Comparison of ENCODE assay signal across 17 cellular contexts in genomic region chr1:61158592-61158991, GRCh38.
DNase-seq lines count a peak whose midpoint lies in the region; ATAC-seq and TF ChIP-seq lines count a peak whose summit lies in the region.
"Had no signal": no experiment of that assay in that cellular context is flagged by ENCODE, and none has a peak within 500 bp of the region (broad histone marks: within the 10 kb centered on the region; RNA-seq: fewer than 3 reads in every experiment).

No MANE protein-coding gene starts in this region.

- intact Hi-C loops in activated CD4-positive, alpha-beta T cell treated with anti-CD3 and anti-CD28 coated beads for 36 hours (cut with DNase I, micrococcal nuclease) = no loop called here
- intact Hi-C loops in ascending aorta (cut with DNase I) (no loop called here), sigmoid colon (cut with DNase I) (loop anchor here (10.0 kb wide), 1 partner anchor 74 kb away; the partner anchor contains the start of gene NFIA)

- H3K27ac ChIP-seq in BLaER1 treated with 17β-estradiol and CSF1 and Interleukin-3, amounts not matched to agents 10 nM and 100 nM = no peak overlapping the region
- H3K27ac ChIP-seq in ascending aorta (peak overlapping the region; percentile 72 to 81), sigmoid colon (peak overlapping the region in 3 of 4 donors; percentile 68 to 70 (median 69))
- H3K27ac ChIP-seq: A549 had no signal

- no peaks in the 10 kb centered on the region for H3K36me3 ChIP-seq in BLaER1 treated with 17β-estradiol and CSF1 and Interleukin-3, amounts not matched to agents 10 nM and 100 nM
- H3K36me3 ChIP-seq in ascending aorta (no peaks in the 10 kb centered on the region), sigmoid colon (no peaks in the 10 kb centered on the region)

- no peaks in the 10 kb centered on the region for H3K27me3 Mint-ChIP-seq in activated CD4-positive, alpha-beta T cell treated with anti-CD3 and anti-CD28 coated beads for 36 hours
- no peaks in the 10 kb centered on the region for H3K27me3 Mint-ChIP-seq in endothelial cell (ENCODE audit: unreplicated experiment)
- H3K27me3 Mint-ChIP-seq: CD4-positive, alpha-beta T cell had no signal

- no peak overlapping the region for H3K27ac Mint-ChIP-seq in activated CD4-positive, alpha-beta T cell treated with anti-CD3 and anti-CD28 coated beads for 36 hours
- H3K27ac Mint-ChIP-seq in endothelial cell (ENCODE audit: unreplicated experiment) = no peak overlapping the region
- H3K27ac Mint-ChIP-seq: CD4-positive, alpha-beta T cell had no signal

- no peaks in the 10 kb centered on the region for H3K9me3 Mint-ChIP-seq in activated CD4-positive, alpha-beta T cell treated with anti-CD3 and anti-CD28 coated beads for 36 hours (ENCODE audit: low read depth)
- no peaks in the 10 kb centered on the region for H3K9me3 Mint-ChIP-seq in endothelial cell (ENCODE audit: unreplicated experiment)
- H3K9me3 Mint-ChIP-seq: CD4-positive, alpha-beta T cell had no signal

- H3K4me1 ChIP-seq in BLaER1 treated with 17β-estradiol and CSF1 and Interleukin-3, amounts not matched to agents 10 nM and 100 nM = peaks cover 15 to 35% (median 27%) of the 10 kb centered on the region in 10 experiments
- H3K4me1 ChIP-seq in ascending aorta (peaks cover 15 to 59% of the 10 kb centered on the region in 2 donors), sigmoid colon (peaks cover 0 to 73% (median 67%) of the 10 kb centered on the region in 4 donors)

- H3K4me3 ChIP-seq in BLaER1 treated with 17β-estradiol and CSF1 and Interleukin-3, amounts not matched to agents 10 nM and 100 nM = no peak overlapping the region
- H3K4me3 ChIP-seq in ascending aorta (no peak overlapping the region), sigmoid colon (no peak overlapping the region)
- H3K4me3 ChIP-seq: A549 had no signal

- no peak for TF ChIP-seq EP300 in sigmoid colon (IDR thresholded peaks at IDR 0.05)

- H4K20me1 ChIP-seq in BLaER1 treated with 17β-estradiol and CSF1 and Interleukin-3, amounts not matched to agents 10 nM and 100 nM = peaks cover 0 to 32% (median 4%) of the 10 kb centered on the region in 11 experiments; a peak in 11 of 22 replicates

- peaks cover 23% of the 10 kb centered on the region for H3K4me1 Mint-ChIP-seq in activated CD4-positive, alpha-beta T cell treated with anti-CD3 and anti-CD28 coated beads for 36 hours
- peaks cover 8% of the 10 kb centered on the region for H3K4me1 Mint-ChIP-seq in endothelial cell (ENCODE audit: unreplicated experiment)

- TF ChIP-seq CTCF in ascending aorta (IDR thresholded peaks at IDR 0.05) = no peak
- TF ChIP-seq CTCF in sigmoid colon (IDR thresholded peaks at IDR 0.05) = no peak
- no peak for TF ChIP-seq CTCF in endothelial cell (IDR thresholded peaks at IDR 0.05; ENCODE audit: unreplicated experiment)

- ATAC-seq in activated CD4-positive, alpha-beta T cell treated with anti-CD3 and anti-CD28 coated beads for 36 hours = peak; percentile 21
- ATAC-seq: A549, HCT116 had no signal

- peak overlapping the region in 10 of 11 experiments; percentile 7 to 68 (median 48); a peak in 8 of 22 replicates for H3K4me2 ChIP-seq in BLaER1 treated with 17β-estradiol and CSF1 and Interleukin-3, amounts not matched to agents 10 nM and 100 nM

- 42 to 76% methylated on average over 3 of the region's 3 CpGs for WGBS in sigmoid colon, 2 donors

- H3K36me3 Mint-ChIP-seq in activated CD4-positive, alpha-beta T cell treated with anti-CD3 and anti-CD28 coated beads for 36 hours (ENCODE audit: low read depth) = peaks cover 4% of the 10 kb centered on the region
- H3K36me3 Mint-ChIP-seq in endothelial cell (ENCODE audit: low read depth, unreplicated experiment) = no peaks in the 10 kb centered on the region

- POLR2A ChIA-PET in activated CD4-positive, alpha-beta T cell treated with anti-CD3 and anti-CD28 coated beads for 36 hours (lab: Charles Lee) = no interaction called here

- H3K9me3 ChIP-seq in BLaER1 treated with 17β-estradiol and CSF1 and Interleukin-3, amounts not matched to agents 10 nM and 100 nM (replicated peaks in 1 of 11) = no peaks in the 10 kb centered on the region
- H3K9me3 ChIP-seq in ascending aorta (no peaks in the 10 kb centered on the region), sigmoid colon (no peaks in the 10 kb centered on the region)
- H3K9me3 ChIP-seq: A549 had no signal

- H3K27me3 ChIP-seq in BLaER1 treated with 17β-estradiol and CSF1 and Interleukin-3, amounts not matched to agents 10 nM and 100 nM = peaks cover 0 to 96% (median 41%) of the 10 kb centered on the region in 11 experiments; a peak in 18 of 22 replicates
- no peaks in the 10 kb centered on the region for H3K27me3 ChIP-seq in ascending aorta
- H3K27me3 ChIP-seq in sigmoid colon = no peaks in the 10 kb centered on the region

- TF ChIP-seq POLR2A in sigmoid colon (IDR thresholded peaks at IDR 0.05) = no peak

- no peak overlapping the region for H3K9ac ChIP-seq in BLaER1 treated with 17β-estradiol and CSF1 and Interleukin-3, amounts not matched to agents 10 nM and 100 nM

- DNase-seq in activated CD4-positive, alpha-beta T cell treated with anti-CD3 and anti-CD28 coated beads for 36 hours = no peak
- no peak for DNase-seq in activated CD4-positive, alpha-beta T cell treated with anti-CD3 and anti-CD28 coated beads for 48 hours
- no peak for DNase-seq in ascending aorta (ENCODE audit: low spot score in 2 of 2)
- DNase-seq in sigmoid colon = no peak
- DNase-seq in C1 segment of cervical spinal cord (lab: John Stamatoyannopoulos, UW) = no peak
- no peak for DNase-seq in endothelial cell (ENCODE audit: low spot score)
- DNase-seq in stimulated activated CD8-positive, alpha-beta memory T cell treated with anti-CD3 and anti-CD28 coated beads, Interleukin-4, amount 100 ng/mL, for 48 hours = no peak
- DNase-seq: CD4-positive, alpha-beta T cell; DMS79 treated with DMSO at 0.1 percent for 48 hours; IMR-90; NCI-H1048; NCI-H146; NCI-H2081 treated with DMSO at 0.1 percent for 48 hours; NCI-H69 had no signal

- H3K4me3 Mint-ChIP-seq in activated CD4-positive, alpha-beta T cell treated with anti-CD3 and anti-CD28 coated beads for 36 hours = no peak overlapping the region
- H3K4me3 Mint-ChIP-seq in endothelial cell (ENCODE audit: unreplicated experiment) = no peak overlapping the region
- H3K4me3 Mint-ChIP-seq: CD4-positive, alpha-beta T cell had no signal

- CTCF ChIA-PET in activated CD4-positive, alpha-beta T cell treated with anti-CD3 and anti-CD28 coated beads for 36 hours (lab: Charles Lee) = interaction anchor here (1.3 to 2.2 kb wide), 2 partner anchors 72 to 109 kb away, joined by 3 to 13 read pairs; no protein-coding TSS in a partner anchor

Comparison
In these comparisons a context has a peak if more than half of its experiments do, and no peak if none do; other contexts are left out.
1. H3K27ac ChIP-seq: peak in ascending aorta (2 of 2) and sigmoid colon (3 of 4); none in BLaER1 treated with 17β-estradiol and CSF1 and Interleukin-3, amounts not matched to agents 10 nM and 100 nM (0 of 11).